In genomic region chr1:109634771-109635750, GRCh38 we compare ENCODE assay signal across 19 cellular contexts. TPM values are rescaled to one million over a fixed set of nuclear protein-coding genes. Genes with fewer than 3 reads are reported as not detected.
A peak's percentile ranks its signal among the peaks of the same experiment; 100 is the strongest.
DNase-seq lines count a peak whose midpoint lies in the region; ATAC-seq lines count a peak whose summit lies in the region.
"Had no signal": no experiment of that assay in that cellular context is flagged by ENCODE, and none has a peak within 500 bp of the region (broad histone marks: within the 10 kb centered on the region; RNA-seq: fewer than 3 reads in every experiment).

No MANE protein-coding gene starts in this region.

- no peak for DNase-seq in activated T-cell treated with anti-CD3 and anti-CD28 coated beads, Interleukin-2, amount 50 U/mL, for 72 hours
- no peak for DNase-seq in activated T-cell treated with anti-CD3 and anti-CD28 coated beads, Interleukin-2, amount 50 U/mL, for 1 hour
- peak in 4 of 34 experiments; percentile 23 to 43 (median 31) for DNase-seq in T-cell
- DNase-seq in islet precursor cell: peak; percentile 35
- no peak for DNase-seq in stimulated activated naive CD8-positive, alpha-beta T cell treated with anti-CD3 and anti-CD28 coated beads, Interleukin-15, amount 100 ng/mL, for 72 hours
- DNase-seq: activated CD4-positive, CD25-positive, alpha-beta regulatory T cell; activated T-cell treated with anti-CD3 and anti-CD28 coated beads, Interleukin-2, amount 50 U/mL, for 4 hours; cortex of kidney; heart right ventricle; NCI-H1436 treated with DMSO at 0.1 percent for 48 hours; NCI-H510A; stimulated activated CD4-positive, alpha-beta T cell treated with anti-CD3 and anti-CD28 coated beads, Interleukin-12 subunit alpha, Interleukin-12 subunit beta, amount 100 ng/mL, for 4 hours; substantia nigra had no signal

- ATAC-seq in activated T-cell treated with anti-CD3 and anti-CD28 coated beads, Interleukin-2, amount 50 U/mL, for 72 hours (replicated peaks in 1 of 2): peak; percentile 38 to 50
- ATAC-seq in T-cell (replicated peaks in 1 of 4) (peak; percentile 68 to 87 (median 73)), HG02885 (IDR thresholded peaks at IDR 0.05; ENCODE audit: poor library complexity, unreplicated experiment) (no peak), GM21360 (IDR thresholded peaks at IDR 0.05; ENCODE audit: unreplicated experiment) (no peak), GM18519 (IDR thresholded peaks at IDR 0.05; ENCODE audit: low FRiP score, unreplicated experiment) (no peak)
- ATAC-seq in stimulated activated naive CD8-positive, alpha-beta T cell treated with anti-CD3 and anti-CD28 coated beads, Interleukin-15, amount 100 ng/mL, for 72 hours: no peak

- H3K27ac Mint-ChIP-seq in activated T-cell treated with anti-CD3 and anti-CD28 coated beads, Interleukin-2, amount 50 U/mL, for 72 hours: peak overlapping the region; percentile 2
- peak overlapping the region; percentile 66 to 75 for H3K27ac Mint-ChIP-seq in T-cell
- H3K27ac Mint-ChIP-seq in stimulated activated naive CD8-positive, alpha-beta T cell treated with anti-CD3 and anti-CD28 coated beads, Interleukin-15, amount 100 ng/mL, for 72 hours: peak overlapping the region; percentile 40 to 50

- no peaks in the 10 kb centered on the region for H3K27me3 Mint-ChIP-seq in activated T-cell treated with anti-CD3 and anti-CD28 coated beads, Interleukin-2, amount 50 U/mL, for 72 hours (ENCODE audit: low read depth)
- H3K27me3 Mint-ChIP-seq in T-cell: no peaks in the 10 kb centered on the region
- peaks cover 3% of the 10 kb centered on the region for H3K27me3 Mint-ChIP-seq in stimulated activated naive CD8-positive, alpha-beta T cell treated with anti-CD3 and anti-CD28 coated beads, Interleukin-15, amount 100 ng/mL, for 72 hours
- H3K27me3 Mint-ChIP-seq: progenitor cell of endocrine pancreas had no signal

- peaks cover 20% of the 10 kb centered on the region for H3K4me1 Mint-ChIP-seq in activated T-cell treated with anti-CD3 and anti-CD28 coated beads, Interleukin-2, amount 50 U/mL, for 72 hours (ENCODE audit: low read depth)
- peaks cover 12 to 17% (median 15%) of the 10 kb centered on the region in 3 donors for H3K4me1 Mint-ChIP-seq in T-cell
- H3K4me1 Mint-ChIP-seq in stimulated activated naive CD8-positive, alpha-beta T cell treated with anti-CD3 and anti-CD28 coated beads, Interleukin-15, amount 100 ng/mL, for 72 hours: peaks cover 19% of the 10 kb centered on the region

- peaks cover 0 to 6% of the 10 kb centered on the region in 2 donors for H3K36me3 Mint-ChIP-seq in activated T-cell treated with anti-CD3 and anti-CD28 coated beads, Interleukin-2, amount 50 U/mL, for 72 hours (ENCODE audit: insufficient read depth in 2 of 2)
- H3K36me3 Mint-ChIP-seq in T-cell: peaks cover 10% of the 10 kb centered on the region

- H3K4me3 Mint-ChIP-seq in activated T-cell treated with anti-CD3 and anti-CD28 coated beads, Interleukin-2, amount 50 U/mL, for 72 hours: peak overlapping the region; percentile 2 to 55
- H3K4me3 Mint-ChIP-seq in T-cell: no peak overlapping the region
- H3K4me3 Mint-ChIP-seq in stimulated activated naive CD8-positive, alpha-beta T cell treated with anti-CD3 and anti-CD28 coated beads, Interleukin-15, amount 100 ng/mL, for 72 hours: peak overlapping the region in 1 of 2 donors; percentile 14
- H3K4me3 Mint-ChIP-seq: activated T-cell treated with anti-CD3 and anti-CD28 coated beads, Interleukin-2, amount 50 U/mL, for 4 hours had no signal

- H3K9me3 Mint-ChIP-seq in activated T-cell treated with anti-CD3 and anti-CD28 coated beads, Interleukin-2, amount 50 U/mL, for 72 hours: no peaks in the 10 kb centered on the region
- H3K9me3 Mint-ChIP-seq in T-cell: no peaks in the 10 kb centered on the region
- no peaks in the 10 kb centered on the region for H3K9me3 Mint-ChIP-seq in stimulated activated naive CD8-positive, alpha-beta T cell treated with anti-CD3 and anti-CD28 coated beads, Interleukin-15, amount 100 ng/mL, for 72 hours
- H3K9me3 Mint-ChIP-seq: activated T-cell treated with anti-CD3 and anti-CD28 coated beads, Interleukin-2, amount 50 U/mL, for 4 hours had no signal

- CTCF ChIA-PET in T-cell (lab: Charles Lee): no interaction called here

- POLR2A ChIA-PET in T-cell (lab: Charles Lee): no interaction called here

RNA-seq across cellular contexts. Expression of gene AMPD2, which starts 15.4 kb away (rescaled TPM):
- 10 to 100 TPM; 64.0 to 79.2 TPM for total RNA-seq in activated T-cell treated with anti-CD3 and anti-CD28 coated beads, Interleukin-2, amount 50 U/mL, for 72 hours
- 100 to 1,000 TPM in 3 of 5 donors, 10 to 100 TPM in 2; 90.2 to 285 (median 100) TPM for total RNA-seq in T-cell

RNA-seq across cellular contexts. Expression of gene GNAT2, which starts 15.6 kb away (rescaled TPM):
- total RNA-seq in activated T-cell treated with anti-CD3 and anti-CD28 coated beads, Interleukin-2, amount 50 U/mL, for 72 hours: under 1 TPM; 0.17 to 0.23 TPM
- not detected for total RNA-seq in T-cell
- total RNA-seq: heart right ventricle, kidney epithelial cell, LHCN-M2 had no signal

RNA-seq across cellular contexts. Expression of gene GSTM4, which starts 20.8 kb away (rescaled TPM):
- 10 to 100 TPM; 23.5 to 31.1 TPM for total RNA-seq in activated T-cell treated with anti-CD3 and anti-CD28 coated beads, Interleukin-2, amount 50 U/mL, for 72 hours
- 10 to 100 TPM; 14.6 to 28.5 (median 20.8) TPM for total RNA-seq in T-cell

RNA-seq across cellular contexts. Expression of gene GSTM2, which starts 32.8 kb away (rescaled TPM):
- total RNA-seq in activated T-cell treated with anti-CD3 and anti-CD28 coated beads, Interleukin-2, amount 50 U/mL, for 72 hours: 10 to 100 TPM; 40.2 to 41.9 TPM
- total RNA-seq in T-cell: 100 to 1,000 TPM in 1 of 5 donors, 10 to 100 TPM in 4; 51.9 to 102 (median 77.4) TPM

RNA-seq across cellular contexts. Expression of gene GSTM1, which starts 52.6 kb away (rescaled TPM):
- 10 to 100 TPM; 37.2 to 60.6 TPM for total RNA-seq in activated T-cell treated with anti-CD3 and anti-CD28 coated beads, Interleukin-2, amount 50 U/mL, for 72 hours
- 10 to 100 TPM in 4 of 5 donors, under 1 TPM in 1; 0.44 to 50.3 (median 30.7) TPM for total RNA-seq in T-cell

Comparison
In these comparisons a context has a peak if more than half of its experiments do, and no peak if none do; other contexts are left out.
1. ATAC-seq: peak in activated T-cell treated with anti-CD3 and anti-CD28 coated beads, Interleukin-2, amount 50 U/mL, for 72 hours (2 of 2) and T-cell (4 of 4); none in stimulated activated naive CD8-positive, alpha-beta T cell treated with anti-CD3 and anti-CD28 coated beads, Interleukin-15, amount 100 ng/mL, for 72 hours (single experiment), HG02885 (single experiment), GM21360 (single experiment) and GM18519 (single experiment).
2. H3K27ac Mint-ChIP-seq: peak in every context shown above with its lines; median percentile 70 in T-cell; 45 in stimulated activated naive CD8-positive, alpha-beta T cell treated with anti-CD3 and anti-CD28 coated beads, Interleukin-15, amount 100 ng/mL, for 72 hours; 2 in activated T-cell treated with anti-CD3 and anti-CD28 coated beads, Interleukin-2, amount 50 U/mL, for 72 hours.
3. H3K4me3 Mint-ChIP-seq: peak in activated T-cell treated with anti-CD3 and anti-CD28 coated beads, Interleukin-2, amount 50 U/mL, for 72 hours (2 of 2); none in T-cell (0 of 3).